In the genomic region with DNA sequence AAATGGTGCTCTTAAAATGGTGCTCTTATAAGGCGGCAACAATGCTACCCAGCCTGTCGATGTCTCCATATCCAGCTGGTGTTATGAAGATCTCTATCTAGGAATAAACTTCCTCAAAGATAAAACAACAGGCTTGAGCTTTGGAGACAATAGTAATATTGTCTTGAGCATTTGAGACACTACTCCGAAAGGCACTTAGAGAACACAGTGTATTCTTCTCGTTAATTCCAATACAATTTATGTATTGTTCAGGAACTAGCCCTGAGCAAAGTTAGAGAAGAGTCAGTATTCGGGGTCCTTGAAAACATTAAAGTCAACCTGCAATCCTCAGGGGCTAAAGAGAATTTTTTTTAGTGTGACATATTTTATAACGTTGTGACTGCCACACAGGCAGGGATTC, we compare ENCODE assay signal across 12 cellular contexts.
DNase-seq lines count a peak whose midpoint lies in the region; ATAC-seq and TF ChIP-seq lines count a peak whose summit lies in the region.
"Had no signal": no experiment of that assay in that cellular context is flagged by ENCODE, and none has a peak within 500 bp of the region (broad histone marks: within the 10 kb centered on the region; RNA-seq: fewer than 3 reads in every experiment).

No MANE protein-coding gene starts in this region.

- H3K9me3 ChIP-seq in SK-N-SH (no peaks in the 10 kb centered on the region), hepatocyte (ENCODE audit: low read depth) (no peaks in the 10 kb centered on the region), trophoblast cell (ENCODE audit: insufficient read depth, low read depth, low read length) (no peaks in the 10 kb centered on the region)
- H3K9me3 ChIP-seq: BLaER1, HAP-1 had no signal

- no peak for DNase-seq in SK-N-SH
- no peak for DNase-seq in hepatocyte (ENCODE audit: low spot score)
- no peak for DNase-seq in trophoblast cell
- no peak for DNase-seq in stimulated activated CD8-positive, alpha-beta memory T cell treated with anti-CD3 and anti-CD28 coated beads, Interleukin-4, amount 100 ng/mL, for 48 hours
- DNase-seq in left ventricle myocardium superior = no peak
- no peak for DNase-seq in cerebellar cortex (ENCODE audit: low spot score)
- DNase-seq: 8988T; AML-193; CD8-positive, alpha-beta memory T cell had no signal

- no peak overlapping the region for H3K9ac ChIP-seq in SK-N-SH
- no peak overlapping the region for H3K9ac ChIP-seq in trophoblast cell (ENCODE audit: low read length)
- H3K9ac ChIP-seq: BLaER1 had no signal

- ATAC-seq in SK-N-SH treated with all-trans-retinoic acid at 6 μM for 48 hours (no peak), left ventricle myocardium superior (no peak)

- H3K79me2 ChIP-seq in SK-N-SH (ENCODE audit: insufficient read depth) (no peaks in the 10 kb centered on the region), hepatocyte (no peaks in the 10 kb centered on the region), trophoblast cell (ENCODE audit: control insufficient read depth, insufficient read depth, low read length, poor library complexity) (no peaks in the 10 kb centered on the region)

- H2AFZ ChIP-seq in SK-N-SH (ENCODE audit: low read depth) (peak overlapping the region; percentile 5; the same call in 1 of the 2 replicates), hepatocyte (no peak overlapping the region), trophoblast cell (ENCODE audit: insufficient read depth, low read length, poor library complexity) (no peak overlapping the region)

- intact Hi-C loops in left ventricle myocardium superior (cut with micrococcal nuclease) = no loop called here

- 73% methylated on average over 6 of the region's 6 CpGs for WGBS in SK-N-SH (ENCODE audit: low lambda C conversion rate)
- WGBS in hepatocyte (ENCODE audit: low lambda C conversion rate, missing lambda C conversion rate) = 62% methylated on average over 6 of the region's 6 CpGs
- no CpG with 5 or more reads among the region's 6 CpGs for WGBS in trophoblast cell (ENCODE audit: extremely low coverage, insufficient coverage, insufficient read length)

- H3K27ac ChIP-seq in SK-N-SH (ENCODE audit: low read depth in 2 of 2, low read length in 1 of 2) (no peak overlapping the region), hepatocyte (peak overlapping the region; percentile 24), trophoblast cell (ENCODE audit: low read depth, low read length) (peak overlapping the region; percentile 32)
- H3K27ac ChIP-seq: BLaER1 had no signal

- no peak overlapping the region for H4K12ac ChIP-seq in trophoblast cell (ENCODE audit: low read depth, low read length)

- H3K36me3 ChIP-seq in SK-N-SH (replicated peaks in 1 of 2; ENCODE audit: control insufficient read depth in 1 of 2, insufficient read depth in 2 of 2, low read length in 1 of 2) (no peaks in the 10 kb centered on the region), hepatocyte (replicated peaks; ENCODE audit: insufficient read depth, low read depth) (no peaks in the 10 kb centered on the region), trophoblast cell (ENCODE audit: control insufficient read depth in 1 of 2, insufficient read depth in 2 of 2, low read length in 2 of 2) (no peaks in the 10 kb centered on the region)
- H3K36me3 ChIP-seq: BLaER1, HAP-1 had no signal

- no peak for TF ChIP-seq EP300 in SK-N-SH (IDR thresholded peaks at IDR 0.05; ENCODE audit: borderline replicate concordance in 1 of 2, low read depth in 1 of 2, low read length in 1 of 2)

- H3K4me1 ChIP-seq in SK-N-SH (ENCODE audit: control insufficient read depth in 1 of 2, insufficient read depth in 2 of 2, low read depth in 1 of 2, low read length in 1 of 2) = peaks cover 0 to 45% of the 10 kb centered on the region in 2 experiments; a peak in 3 of 4 replicates
- H3K4me1 ChIP-seq in hepatocyte (ENCODE audit: insufficient read depth) = peaks cover 14% of the 10 kb centered on the region
- H3K4me1 ChIP-seq in trophoblast cell (ENCODE audit: control insufficient read depth in 1 of 2, insufficient read depth in 2 of 2, low read length in 2 of 2) = peaks cover 9 to 16% of the 10 kb centered on the region in 2 experiments
- H3K4me1 ChIP-seq: BLaER1, HAP-1 had no signal

- TF ChIP-seq CTCF in SK-N-SH (IDR thresholded peaks at IDR 0.05) = no peak
- no peak for TF ChIP-seq CTCF in hepatocyte (IDR thresholded peaks at IDR 0.05; ENCODE audit: poor library complexity)

- H3K23ac ChIP-seq in trophoblast cell (ENCODE audit: low read length) = no peak overlapping the region

- no peak overlapping the region for H2BK120ac ChIP-seq in trophoblast cell (ENCODE audit: insufficient read depth, low read length, poor library complexity)

- peaks cover 12% of the 10 kb centered on the region for H3F3A ChIP-seq in SK-N-SH (replicated peaks; ENCODE audit: insufficient read depth)

- H2BK12ac ChIP-seq in trophoblast cell (ENCODE audit: low read length) = no peak overlapping the region

- H3K14ac ChIP-seq in trophoblast cell (ENCODE audit: low read length) = no peak overlapping the region

- H3K4me2 ChIP-seq in SK-N-SH (no peak overlapping the region; the same call in 1 of the 2 replicates), hepatocyte (no peak overlapping the region), trophoblast cell (ENCODE audit: low read length) (no peak overlapping the region)
- H3K4me2 ChIP-seq: BLaER1 had no signal

- POLR2A ChIA-PET in SK-N-SH (lab: Yijun Ruan, JAX) = no interaction called here

- no peak overlapping the region for H3K4ac ChIP-seq in trophoblast cell (ENCODE audit: low read depth, low read length)

- no peak overlapping the region for H3K18ac ChIP-seq in trophoblast cell (ENCODE audit: low read length)

- no peak overlapping the region for H3K4me3 ChIP-seq in SK-N-SH (ENCODE audit: low read depth in 2 of 2, low read length in 1 of 2)
- H3K4me3 ChIP-seq in hepatocyte = no peak overlapping the region
- no peak overlapping the region for H3K4me3 ChIP-seq in trophoblast cell (ENCODE audit: low read depth, low read length)
- H3K4me3 ChIP-seq: BLaER1, HAP-1 had no signal

- H4K8ac ChIP-seq in trophoblast cell (ENCODE audit: low read depth, low read length) = no peak overlapping the region

- TF ChIP-seq RAD21 in SK-N-SH (IDR thresholded peaks at IDR 0.05; ENCODE audit: low read length) = no peak

- CTCF ChIA-PET in SK-N-SH (lab: Yijun Ruan, JAX) = no interaction called here

- no peak overlapping the region for H2BK5ac ChIP-seq in trophoblast cell (ENCODE audit: low read depth, low read length, poor library complexity)

- H4K20me1 ChIP-seq in SK-N-SH (ENCODE audit: insufficient read depth) (no peaks in the 10 kb centered on the region), hepatocyte (ENCODE audit: insufficient read depth, poor library complexity, severe bottlenecking) (no peaks in the 10 kb centered on the region)
- H4K20me1 ChIP-seq: BLaER1 had no signal

- H4K91ac ChIP-seq in trophoblast cell (ENCODE audit: low read depth, low read length) = no peak overlapping the region

- H3K79me1 ChIP-seq in trophoblast cell (ENCODE audit: low read length) = peaks cover 5% of the 10 kb centered on the region

- no peaks in the 10 kb centered on the region for H3K27me3 ChIP-seq in SK-N-SH (ENCODE audit: insufficient read depth)
- no peaks in the 10 kb centered on the region for H3K27me3 ChIP-seq in hepatocyte
- no peaks in the 10 kb centered on the region for H3K27me3 ChIP-seq in trophoblast cell (ENCODE audit: insufficient read depth, low read length)
- H3K27me3 ChIP-seq: BLaER1 had no signal

- H3K9me2 ChIP-seq in SK-N-SH (no peaks in the 10 kb centered on the region), hepatocyte (replicated peaks; ENCODE audit: insufficient read depth) (no peaks in the 10 kb centered on the region)

- H2AK5ac ChIP-seq in trophoblast cell (ENCODE audit: low read length) = no peak overlapping the region

TF ChIP-seq in SK-N-SH, 30 proteins besides CTCF, POLR2A, EP300 and RAD21 (continues in another document):
- TF ChIP-seq RCOR1 (IDR thresholded peaks at IDR 0.05; ENCODE audit: low read length) = no peak
- TF ChIP-seq FOXJ3 (CRISPR knock-in tag; IDR thresholded peaks at IDR 0.05) = no peak
- no peak for TF ChIP-seq TCF12 (IDR thresholded peaks at IDR 0.05)
- TF ChIP-seq, protein P1, sequence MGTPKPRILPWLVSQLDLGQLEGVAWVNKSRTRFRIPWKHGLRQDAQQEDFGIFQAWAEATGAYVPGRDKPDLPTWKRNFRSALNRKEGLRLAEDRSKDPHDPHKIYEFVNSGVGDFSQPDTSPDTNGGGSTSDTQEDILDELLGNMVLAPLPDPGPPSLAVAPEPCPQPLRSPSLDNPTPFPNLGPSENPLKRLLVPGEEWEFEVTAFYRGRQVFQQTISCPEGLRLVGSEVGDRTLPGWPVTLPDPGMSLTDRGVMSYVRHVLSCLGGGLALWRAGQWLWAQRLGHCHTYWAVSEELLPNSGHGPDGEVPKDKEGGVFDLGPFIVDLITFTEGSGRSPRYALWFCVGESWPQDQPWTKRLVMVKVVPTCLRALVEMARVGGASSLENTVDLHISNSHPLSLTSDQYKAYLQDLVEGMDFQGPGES (IDR thresholded peaks at IDR 0.05; ENCODE audit: low read depth, low read length) = no peak
- no peak for TF ChIP-seq MXI1 (IDR thresholded peaks at IDR 0.05; ENCODE audit: low read depth, low read length)
- no peak for TF ChIP-seq JUND (IDR thresholded peaks at IDR 0.05)
- no peak for TF ChIP-seq FOXM1 (IDR thresholded peaks at IDR 0.05; ENCODE audit: low read depth)
- TF ChIP-seq TEAD4 (IDR thresholded peaks at IDR 0.05; ENCODE audit: borderline replicate concordance, insufficient read depth) = no peak
- TF ChIP-seq NRF1 (IDR thresholded peaks at IDR 0.05; ENCODE audit: low read depth, low read length) = no peak

TF ChIP-seq in SK-N-SH treated with all-trans-retinoic acid at 6 μM for 48 hours, 23 proteins besides CTCF, POLR2A, EP300 and RAD21:
- TF ChIP-seq TCF4 (CRISPR knock-in tag; IDR thresholded peaks at IDR 0.05; ENCODE audit: borderline replicate concordance) = no peak
- TF ChIP-seq OSR1 (CRISPR knock-in tag; IDR thresholded peaks at IDR 0.05) = no peak
- TF ChIP-seq ZFP30 (CRISPR knock-in tag; IDR thresholded peaks at IDR 0.05) = no peak
- TF ChIP-seq GLIS3 (CRISPR knock-in tag; IDR thresholded peaks at IDR 0.05) = no peak
- TF ChIP-seq CSDC2 (CRISPR knock-in tag; IDR thresholded peaks at IDR 0.05) = no peak
- no peak for TF ChIP-seq SNAI2 (CRISPR knock-in tag; IDR thresholded peaks at IDR 0.05)
- no peak for TF ChIP-seq TOX (CRISPR knock-in tag; IDR thresholded peaks at IDR 0.05; ENCODE audit: borderline replicate concordance)
TF ChIP-seq in SK-N-SH treated with all-trans-retinoic acid at 6 μM for 48 hours: peak in this region for 0.

Comparison
In these comparisons a context has a peak if more than half of its experiments do, and no peak if none do; other contexts are left out.
1. H3K27ac ChIP-seq: peak in hepatocyte (single experiment) and trophoblast cell (single experiment); none in SK-N-SH (0 of 2).